Comparison of ENCODE assay signal across 24 cellular contexts in the genomic region with DNA sequence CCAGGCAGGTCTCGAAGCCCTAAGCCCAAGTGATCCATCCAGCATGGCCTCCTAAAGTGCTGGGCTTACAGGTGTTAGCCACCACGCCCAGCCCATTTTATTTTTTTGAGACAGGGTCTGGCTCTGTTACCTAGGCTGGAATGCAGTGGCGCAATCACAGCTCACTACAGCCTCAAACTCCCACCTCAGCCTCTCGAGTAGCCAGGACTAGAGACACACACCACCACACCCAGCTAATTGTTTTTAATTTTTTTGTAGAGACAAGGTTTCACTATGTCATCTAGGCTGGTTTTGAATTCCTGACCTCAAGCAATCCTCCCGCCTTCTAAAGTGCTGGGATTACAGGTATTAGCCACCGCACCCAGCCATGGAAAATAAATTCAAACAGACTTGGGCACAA. TPM values are rescaled to one million over a fixed set of nuclear protein-coding genes. Genes with fewer than 3 reads are reported as not detected.
DNase-seq lines count a peak whose midpoint lies in the region; ATAC-seq and TF ChIP-seq lines count a peak whose summit lies in the region.
"Had no signal": no experiment of that assay in that cellular context is flagged by ENCODE, and none has a peak within 500 bp of the region (broad histone marks: within the 10 kb centered on the region; RNA-seq: fewer than 3 reads in every experiment).

No MANE protein-coding gene starts in this region.

- H2AFZ ChIP-seq in smooth muscle cell (ENCODE audit: low read depth) = no peak overlapping the region

- peaks cover 100% of the 10 kb centered on the region for H3K79me2 ChIP-seq in smooth muscle cell (ENCODE audit: low read depth)

- peaks cover 100% of the 10 kb centered on the region for H4K20me1 ChIP-seq in smooth muscle cell (ENCODE audit: low read depth)

- peaks cover 79% of the 10 kb centered on the region for H3K4me1 Mint-ChIP-seq in HFFc6 (ENCODE audit: low read depth)
- peaks cover 86% of the 10 kb centered on the region for H3K4me1 Mint-ChIP-seq in activated T-cell treated with anti-CD3 and anti-CD28 coated beads, Interleukin-2, amount 50 U/mL, for 72 hours (ENCODE audit: low read depth)

- CTCF ChIA-PET in RWPE1 (lab: Yijun Ruan, JAX) = no interaction called here

- POLR2A ChIA-PET in RWPE1 (lab: Yijun Ruan, JAX; ENCODE audit: low non-redundant PET) = no interaction called here

- DNase-seq in HFFc6 (no peak), RWPE1 (ENCODE audit: low spot score) (no peak), islet precursor cell (peak; percentile 79), smooth muscle cell (lab: John Stamatoyannopoulos, UW; ENCODE audit: unreplicated experiment) (no peak), caudate nucleus (lab: John Stamatoyannopoulos, UW) (no peak), lower leg skin (ENCODE audit: low spot score in 2 of 2) (no peak)
- DNase-seq in activated T-cell treated with anti-CD3 and anti-CD28 coated beads, Interleukin-2, amount 50 U/mL, for 72 hours = no peak
- DNase-seq: activated CD4-positive, alpha-beta T cell treated with anti-CD3 and anti-CD28 coated beads, Interleukin-2, amount 10 ng/mL, durations not matched to agents 7 days and 5 days; anterior cingulate cortex; central memory CD4-positive, alpha-beta T cell; dorsolateral prefrontal cortex; heart left ventricle; Karpas-422; midbrain; MV-4-11; natural killer cell; NCI-H187; stimulated activated CD4-positive, alpha-beta T cell treated with anti-CD3 and anti-CD28 coated beads, Interleukin-12 subunit alpha, Interleukin-12 subunit beta, amount 100 ng/mL, for 4 hours; stimulated activated naive CD8-positive, alpha-beta T cell treated with anti-CD3 and anti-CD28 coated beads, Interleukin-15, Interleukin-2, amounts not matched to agents 100 U/mL and 50 U/mL, for 24 hours had no signal

- H3K36me3 Mint-ChIP-seq in HFFc6 (ENCODE audit: low read depth) = peaks cover 20% of the 10 kb centered on the region
- H3K36me3 Mint-ChIP-seq in activated T-cell treated with anti-CD3 and anti-CD28 coated beads, Interleukin-2, amount 50 U/mL, for 72 hours (ENCODE audit: insufficient read depth in 2 of 2) = peaks cover 1 to 12% of the 10 kb centered on the region in 2 donors
- H3K36me3 Mint-ChIP-seq: natural killer cell had no signal

- no peaks in the 10 kb centered on the region for H3K36me3 ChIP-seq in smooth muscle cell (ENCODE audit: low read depth)
- H3K36me3 ChIP-seq: thoracic aorta had no signal

- peaks cover 5% of the 10 kb centered on the region for H3K4me1 ChIP-seq in smooth muscle cell (ENCODE audit: low read depth)

- no peak overlapping the region for H3K4me3 Mint-ChIP-seq in HFFc6
- no peak overlapping the region for H3K4me3 Mint-ChIP-seq in activated T-cell treated with anti-CD3 and anti-CD28 coated beads, Interleukin-2, amount 50 U/mL, for 72 hours
- H3K4me3 Mint-ChIP-seq: activated CD4-positive, alpha-beta T cell treated with anti-CD3 and anti-CD28 coated beads, Interleukin-2, amount 10 ng/mL, durations not matched to agents 7 days and 5 days; activated naive CD4-positive, alpha-beta T cell treated with anti-CD3 and anti-CD28 coated beads, Interleukin-2, amount 50 U/mL, for 24 hours; activated T-helper 17 cell treated with anti-CD3 and anti-CD28 coated beads, Interleukin-2, amount 50 U/mL, for 72 hours; natural killer cell had no signal

- intact Hi-C loops in lower leg skin (cut with DNase I; ENCODE audit: low total_unique reads) = no loop called here

- H3K9me3 Mint-ChIP-seq in HFFc6 = no peaks in the 10 kb centered on the region
- no peaks in the 10 kb centered on the region for H3K9me3 Mint-ChIP-seq in activated T-cell treated with anti-CD3 and anti-CD28 coated beads, Interleukin-2, amount 50 U/mL, for 72 hours
- H3K9me3 Mint-ChIP-seq: activated CD4-positive, alpha-beta T cell treated with anti-CD3 and anti-CD28 coated beads, Interleukin-2, amount 10 ng/mL, durations not matched to agents 7 days and 5 days; activated naive CD4-positive, alpha-beta T cell treated with anti-CD3 and anti-CD28 coated beads, Interleukin-2, amount 50 U/mL, for 24 hours; activated T-helper 17 cell treated with anti-CD3 and anti-CD28 coated beads, Interleukin-2, amount 50 U/mL, for 72 hours; natural killer cell had no signal

- TF ChIP-seq CTCF in HFFc6 (IDR thresholded peaks at IDR 0.05) = no peak
- no peak for TF ChIP-seq CTCF in RWPE1 (conservative IDR thresholded peaks at IDR 0.05; ENCODE audit: low read depth)
- no peak for TF ChIP-seq CTCF in smooth muscle cell (IDR thresholded peaks at IDR 0.05; ENCODE audit: borderline replicate concordance, insufficient read depth, poor library complexity, severe bottlenecking)
- no peak for TF ChIP-seq CTCF in lower leg skin (IDR thresholded peaks at IDR 0.05)

- H3K27ac ChIP-seq in RWPE1 (peak overlapping the region; percentile 42), smooth muscle cell (ENCODE audit: low read depth) (peak overlapping the region; percentile 73), caudate nucleus (ENCODE audit: low read depth, low read length) (no peak overlapping the region)
- H3K27ac ChIP-seq: dorsolateral prefrontal cortex, heart left ventricle, SK-N-MC, thoracic aorta, VCaP had no signal

- H3K4me2 ChIP-seq in smooth muscle cell = peak overlapping the region; percentile 19

- no peaks in the 10 kb centered on the region for H3F3A ChIP-seq in smooth muscle cell (ENCODE audit: low read depth)

- no peak overlapping the region for H3K9ac ChIP-seq in smooth muscle cell (ENCODE audit: low read depth)

- WGBS in smooth muscle cell (ENCODE audit: low lambda C conversion rate) = 73% methylated on average over 6 of the region's 6 CpGs
- WGBS in lower leg skin, 2 donors = 79 to 80% methylated on average over 6 of the region's 6 CpGs

- peak overlapping the region; percentile 8; the same call in 1 of the 2 replicates for H3K27ac Mint-ChIP-seq in HFFc6
- no peak overlapping the region for H3K27ac Mint-ChIP-seq in activated T-cell treated with anti-CD3 and anti-CD28 coated beads, Interleukin-2, amount 50 U/mL, for 72 hours
- H3K27ac Mint-ChIP-seq: activated CD4-positive, alpha-beta T cell treated with anti-CD3 and anti-CD28 coated beads, Interleukin-2, amount 10 ng/mL, durations not matched to agents 7 days and 5 days; activated naive CD4-positive, alpha-beta T cell treated with anti-CD3 and anti-CD28 coated beads, Interleukin-2, amount 50 U/mL, for 24 hours; activated T-helper 17 cell treated with anti-CD3 and anti-CD28 coated beads, Interleukin-2, amount 50 U/mL, for 72 hours had no signal

- TF ChIP-seq POLR2A in lower leg skin (IDR thresholded peaks at IDR 0.05) = no peak

- H3K9me3 ChIP-seq in smooth muscle cell (replicated peaks; ENCODE audit: low read depth) = no peaks in the 10 kb centered on the region
- H3K9me3 ChIP-seq: heart left ventricle, thoracic aorta had no signal

- no peaks in the 10 kb centered on the region for H3K27me3 ChIP-seq in smooth muscle cell (ENCODE audit: low read depth)
- H3K27me3 ChIP-seq: dorsolateral prefrontal cortex, heart left ventricle had no signal

- no peak for ATAC-seq in activated T-cell treated with anti-CD3 and anti-CD28 coated beads, Interleukin-2, amount 50 U/mL, for 72 hours (replicated peaks in 1 of 2)
- ATAC-seq: activated T-helper 17 cell treated with anti-CD3 and anti-CD28 coated beads, Interleukin-2, amount 50 U/mL, for 72 hours; heart left ventricle; natural killer cell; stimulated activated naive CD8-positive, alpha-beta T cell treated with anti-CD3 and anti-CD28 coated beads, Interleukin-15, Interleukin-2, amounts not matched to agents 100 U/mL and 50 U/mL, for 24 hours had no signal

- peaks cover 1% of the 10 kb centered on the region; the same call in 1 of the 2 replicates for H3K27me3 Mint-ChIP-seq in HFFc6 (ENCODE audit: insufficient read depth)
- no peaks in the 10 kb centered on the region for H3K27me3 Mint-ChIP-seq in activated T-cell treated with anti-CD3 and anti-CD28 coated beads, Interleukin-2, amount 50 U/mL, for 72 hours (ENCODE audit: low read depth)
- H3K27me3 Mint-ChIP-seq: activated CD4-positive, alpha-beta T cell treated with anti-CD3 and anti-CD28 coated beads, Interleukin-2, amount 10 ng/mL, durations not matched to agents 7 days and 5 days; activated naive CD4-positive, alpha-beta T cell treated with anti-CD3 and anti-CD28 coated beads, Interleukin-2, amount 50 U/mL, for 24 hours; activated T-helper 17 cell treated with anti-CD3 and anti-CD28 coated beads, Interleukin-2, amount 50 U/mL, for 72 hours had no signal

- H3K4me3 ChIP-seq in smooth muscle cell (no peak overlapping the region), lower leg skin (ENCODE audit: low read depth, poor library complexity, severe bottlenecking) (no peak overlapping the region)
- H3K4me3 ChIP-seq: dorsolateral prefrontal cortex, heart left ventricle, SK-N-MC, thoracic aorta had no signal

RNA-seq across cellular contexts. Expression of gene PUM1, which starts 31.9 kb away (rescaled TPM):
- total RNA-seq in HFFc6 (2021; fragmentation: NEBNext Ultra II Directional; extraction: Animal tissue kit (Norgen Biotek cat#: 25700)) = 10 to 100 TPM; 83.6 to 95.4 (median 90.8) TPM
- total RNA-seq in smooth muscle cell (78.2 and 79.6 TPM in 2 replicates), lower leg skin (100 to 1,000 TPM in 3 of 4 donors, 10 to 100 TPM in 1; 83.2 to 118 (median 106) TPM)
- 49.0 and 54.0 TPM in 2 replicates for polyA plus RNA-seq in smooth muscle cell
- 100 to 1,000 TPM; 100 to 104 TPM for total RNA-seq in activated T-cell treated with anti-CD3 and anti-CD28 coated beads, Interleukin-2, amount 50 U/mL, for 72 hours
